Comparison of ENCODE assay signal across 1 cellular context in genomic region chr6:14584450-14584849, GRCh38.
TF ChIP-seq lines count a peak whose summit lies in the region.

No MANE protein-coding gene starts in this region.

TF ChIP-seq in SK-N-SH, 30 proteins besides CTCF, POLR2A, EP300 and RAD21:
- TF ChIP-seq REST (IDR thresholded peaks at IDR 0.05; ENCODE audit: low read depth, low read length) (no peak), JUND (IDR thresholded peaks at IDR 0.05) (no peak)
